1 cellular context compared by ENCODE assay signal in genomic region chr2:65420712-65421431, GRCh38.
TF ChIP-seq lines count a peak whose summit lies in the region.

No MANE protein-coding gene starts in this region.

TF ChIP-seq in HepG2, 621 proteins besides CTCF, POLR2A, EP300 and RAD21 (continued from another document):
- TF ChIP-seq ZBED4 (CRISPR knock-in tag; IDR thresholded peaks at IDR 0.05; ENCODE audit: borderline replicate concordance) (no peak), GABPA (IDR thresholded peaks at IDR 0.05; ENCODE audit: low read depth, low read length) (no peak), GABPA (CRISPR knock-in tag; IDR thresholded peaks at IDR 0.05; ENCODE audit: low read depth) (peak; percentile 40; the same call in 1 of the 2 replicates), ISL2 (CRISPR knock-in tag; IDR thresholded peaks at IDR 0.05) (no peak), BCL6 (CRISPR knock-in tag; IDR thresholded peaks at IDR 0.05) (no peak), SOX5 (CRISPR knock-in tag; IDR thresholded peaks at IDR 0.05; ENCODE audit: borderline replicate concordance) (no peak), ZSCAN12 (CRISPR knock-in tag; IDR thresholded peaks at IDR 0.05) (no peak), FOXJ3 (CRISPR knock-in tag; IDR thresholded peaks at IDR 0.05; ENCODE audit: borderline replicate concordance) (no peak), NR2C2 (CRISPR knock-in tag; IDR thresholded peaks at IDR 0.05; ENCODE audit: borderline replicate concordance) (peak; percentile 51; the same call in 1 of the 2 replicates)
